In the genomic region with DNA sequence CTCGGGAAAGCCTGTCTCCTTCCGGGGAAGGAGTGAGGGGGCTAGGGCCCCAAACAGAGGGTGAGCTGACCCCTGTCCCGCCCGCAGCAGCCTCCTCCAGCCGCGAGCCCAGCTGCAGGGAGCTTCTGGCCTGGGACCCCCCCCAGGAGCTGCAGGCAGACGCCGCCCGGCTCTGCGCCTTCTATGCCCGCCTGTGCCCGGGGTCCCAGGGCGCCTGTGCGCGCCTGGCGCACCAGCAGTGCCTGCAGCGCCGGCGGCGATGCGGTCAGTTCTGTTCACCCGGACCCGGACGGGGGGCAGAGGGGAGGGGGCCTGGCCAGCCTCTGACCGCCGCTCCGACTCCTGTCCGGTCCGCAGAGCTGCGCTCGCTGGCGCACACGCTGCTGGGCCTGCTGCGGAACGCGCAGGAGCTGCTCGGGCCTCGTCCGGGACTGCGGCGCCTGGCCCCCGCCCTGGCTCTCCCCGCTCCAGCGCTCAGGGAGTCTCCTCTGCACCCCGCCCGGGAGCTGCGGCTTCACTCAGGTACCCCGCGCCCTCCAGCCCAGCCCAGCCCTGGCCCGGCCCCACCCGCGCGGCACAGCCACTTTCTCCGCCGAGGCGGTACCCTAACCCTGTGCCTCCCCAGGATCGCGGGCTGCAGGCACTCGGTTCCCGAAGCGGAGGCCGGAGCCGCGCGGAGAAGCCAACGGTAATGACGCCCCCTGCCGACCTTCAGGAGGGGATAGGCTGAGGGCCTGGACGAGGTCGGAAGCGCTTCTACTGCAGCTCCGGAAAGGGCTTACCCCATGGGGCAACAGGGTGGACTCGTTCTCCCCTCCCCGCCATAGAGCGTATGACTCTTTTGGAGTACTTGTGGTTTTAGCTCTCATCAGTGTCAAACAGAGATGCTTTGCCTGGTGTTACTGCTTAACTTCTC, we compare ENCODE assay signal across 1 cellular context.
TF ChIP-seq lines count a peak whose summit lies in the region.

No MANE protein-coding gene starts in this region.

TF ChIP-seq in HepG2, 621 proteins besides CTCF, POLR2A, EP300 and RAD21 (continued from another document and continues in another):
- TF ChIP-seq, protein P1, sequence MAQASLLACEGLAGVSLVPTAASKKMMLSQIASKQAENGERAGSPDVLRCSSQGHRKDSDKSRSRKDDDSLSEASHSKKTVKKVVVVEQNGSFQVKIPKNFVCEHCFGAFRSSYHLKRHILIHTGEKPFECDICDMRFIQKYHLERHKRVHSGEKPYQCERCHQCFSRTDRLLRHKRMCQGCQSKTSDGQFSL (CRISPR knock-in tag; IDR thresholded peaks at IDR 0.05), result no peak
- TF ChIP-seq, protein P2, sequence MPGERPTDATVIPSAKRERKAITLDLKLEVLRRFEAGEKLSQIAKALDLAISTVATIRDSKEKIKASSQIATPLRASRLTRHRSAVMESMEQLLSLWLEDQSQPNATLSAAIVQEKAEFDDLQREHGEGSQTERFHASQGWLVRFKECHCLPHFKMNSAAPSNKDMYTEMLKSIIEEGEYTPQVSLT (CRISPR knock-in tag; IDR thresholded peaks at IDR 0.05; ENCODE audit: borderline replicate concordance, low read depth), result no peak
- TF ChIP-seq ZNF382 (CRISPR knock-in tag; IDR thresholded peaks at IDR 0.05; ENCODE audit: borderline replicate concordance) (no peak), PHF5A (CRISPR knock-in tag; IDR thresholded peaks at IDR 0.05; ENCODE audit: low read depth, unreplicated experiment) (no peak), SNAI1 (CRISPR knock-in tag; IDR thresholded peaks at IDR 0.05; ENCODE audit: borderline replicate concordance) (no peak), ZNF549 (CRISPR knock-in tag; IDR thresholded peaks at IDR 0.05) (no peak), GMEB2 (CRISPR knock-in tag; IDR thresholded peaks at IDR 0.05; ENCODE audit: low read depth) (no peak), TEF (CRISPR knock-in tag; IDR thresholded peaks at IDR 0.05) (no peak), DDIT3 (CRISPR knock-in tag; IDR thresholded peaks at IDR 0.05) (no peak), HNRNPLL (IDR thresholded peaks at IDR 0.05; ENCODE audit: low read depth, low read length, poor library complexity, severe bottlenecking) (peak; percentile 58), GTF2F1 (IDR thresholded peaks at IDR 0.05; ENCODE audit: low read length) (no peak), ZSCAN9 (CRISPR knock-in tag; IDR thresholded peaks at IDR 0.05; ENCODE audit: borderline replicate concordance) (no peak), PAF1 (CRISPR knock-in tag; IDR thresholded peaks at IDR 0.05) (no peak), CCDC6 (CRISPR knock-in tag; IDR thresholded peaks at IDR 0.05) (peak; percentile 21; the same call in 1 of the 2 replicates), ZFX (CRISPR knock-in tag; IDR thresholded peaks at IDR 0.05; ENCODE audit: low read depth) (peak; percentile 85; the same call in 1 of the 2 replicates), NCOA2 (CRISPR knock-in tag; IDR thresholded peaks at IDR 0.05) (no peak), ZFYVE20 (CRISPR knock-in tag; IDR thresholded peaks at IDR 0.05; ENCODE audit: borderline replicate concordance, low read depth) (no peak), SP2 (CRISPR knock-in tag; IDR thresholded peaks at IDR 0.05) (no peak), GPN1 (CRISPR knock-in tag; IDR thresholded peaks at IDR 0.05; ENCODE audit: borderline replicate concordance) (no peak), ZNF558 (CRISPR knock-in tag; IDR thresholded peaks at IDR 0.05; ENCODE audit: borderline replicate concordance) (no peak), TCF7L2 (IDR thresholded peaks at IDR 0.05; ENCODE audit: low read depth, low read length) (no peak), JDP2 (CRISPR knock-in tag; IDR thresholded peaks at IDR 0.05; ENCODE audit: borderline replicate concordance) (no peak), ZNF709 (CRISPR knock-in tag; IDR thresholded peaks at IDR 0.05) (no peak), HNRNPUL1 (IDR thresholded peaks at IDR 0.05; ENCODE audit: low read depth, low read length) (no peak), ZNF7 (CRISPR knock-in tag; IDR thresholded peaks at IDR 0.05) (no peak), TEAD2 (CRISPR knock-in tag; IDR thresholded peaks at IDR 0.05) (no peak), ZNF784 (CRISPR knock-in tag; IDR thresholded peaks at IDR 0.05; ENCODE audit: borderline replicate concordance) (no peak), ZNF691 (CRISPR knock-in tag; IDR thresholded peaks at IDR 0.05; ENCODE audit: borderline replicate concordance, low read depth) (no peak), ZBTB7B (CRISPR knock-in tag; IDR thresholded peaks at IDR 0.05) (peak; percentile 57; the same call in 1 of the 2 replicates), ZNF616 (CRISPR knock-in tag; IDR thresholded peaks at IDR 0.05; ENCODE audit: low read depth) (no peak)
- TF ChIP-seq, protein P3, sequence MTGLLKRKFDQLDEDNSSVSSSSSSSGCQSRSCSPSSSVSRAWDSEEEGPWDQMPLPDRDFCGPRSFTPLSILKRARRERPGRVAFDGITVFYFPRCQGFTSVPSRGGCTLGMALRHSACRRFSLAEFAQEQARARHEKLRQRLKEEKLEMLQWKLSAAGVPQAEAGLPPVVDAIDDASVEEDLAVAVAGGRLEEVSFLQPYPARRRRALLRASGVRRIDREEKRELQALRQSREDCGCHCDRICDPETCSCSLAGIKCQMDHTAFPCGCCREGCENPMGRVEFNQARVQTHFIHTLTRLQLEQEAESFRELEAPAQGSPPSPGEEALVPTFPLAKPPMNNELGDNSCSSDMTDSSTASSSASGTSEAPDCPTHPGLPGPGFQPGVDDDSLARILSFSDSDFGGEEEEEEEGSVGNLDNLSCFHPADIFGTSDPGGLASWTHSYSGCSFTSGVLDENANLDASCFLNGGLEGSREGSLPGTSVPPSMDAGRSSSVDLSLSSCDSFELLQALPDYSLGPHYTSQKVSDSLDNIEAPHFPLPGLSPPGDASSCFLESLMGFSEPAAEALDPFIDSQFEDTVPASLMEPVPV (CRISPR knock-in tag; IDR thresholded peaks at IDR 0.05), result no peak
- TF ChIP-seq, protein P4, sequence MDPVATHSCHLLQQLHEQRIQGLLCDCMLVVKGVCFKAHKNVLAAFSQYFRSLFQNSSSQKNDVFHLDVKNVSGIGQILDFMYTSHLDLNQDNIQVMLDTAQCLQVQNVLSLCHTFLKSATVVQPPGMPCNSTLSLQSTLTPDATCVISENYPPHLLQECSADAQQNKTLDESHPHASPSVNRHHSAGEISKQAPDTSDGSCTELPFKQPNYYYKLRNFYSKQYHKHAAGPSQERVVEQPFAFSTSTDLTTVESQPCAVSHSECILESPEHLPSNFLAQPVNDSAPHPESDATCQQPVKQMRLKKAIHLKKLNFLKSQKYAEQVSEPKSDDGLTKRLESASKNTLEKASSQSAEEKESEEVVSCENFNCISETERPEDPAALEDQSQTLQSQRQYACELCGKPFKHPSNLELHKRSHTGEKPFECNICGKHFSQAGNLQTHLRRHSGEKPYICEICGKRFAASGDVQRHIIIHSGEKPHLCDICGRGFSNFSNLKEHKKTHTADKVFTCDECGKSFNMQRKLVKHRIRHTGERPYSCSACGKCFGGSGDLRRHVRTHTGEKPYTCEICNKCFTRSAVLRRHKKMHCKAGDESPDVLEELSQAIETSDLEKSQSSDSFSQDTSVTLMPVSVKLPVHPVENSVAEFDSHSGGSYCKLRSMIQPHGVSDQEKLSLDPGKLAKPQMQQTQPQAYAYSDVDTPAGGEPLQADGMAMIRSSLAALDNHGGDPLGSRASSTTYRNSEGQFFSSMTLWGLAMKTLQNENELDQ (CRISPR knock-in tag; IDR thresholded peaks at IDR 0.05; ENCODE audit: borderline replicate concordance), result no peak
- TF ChIP-seq, protein P5, sequence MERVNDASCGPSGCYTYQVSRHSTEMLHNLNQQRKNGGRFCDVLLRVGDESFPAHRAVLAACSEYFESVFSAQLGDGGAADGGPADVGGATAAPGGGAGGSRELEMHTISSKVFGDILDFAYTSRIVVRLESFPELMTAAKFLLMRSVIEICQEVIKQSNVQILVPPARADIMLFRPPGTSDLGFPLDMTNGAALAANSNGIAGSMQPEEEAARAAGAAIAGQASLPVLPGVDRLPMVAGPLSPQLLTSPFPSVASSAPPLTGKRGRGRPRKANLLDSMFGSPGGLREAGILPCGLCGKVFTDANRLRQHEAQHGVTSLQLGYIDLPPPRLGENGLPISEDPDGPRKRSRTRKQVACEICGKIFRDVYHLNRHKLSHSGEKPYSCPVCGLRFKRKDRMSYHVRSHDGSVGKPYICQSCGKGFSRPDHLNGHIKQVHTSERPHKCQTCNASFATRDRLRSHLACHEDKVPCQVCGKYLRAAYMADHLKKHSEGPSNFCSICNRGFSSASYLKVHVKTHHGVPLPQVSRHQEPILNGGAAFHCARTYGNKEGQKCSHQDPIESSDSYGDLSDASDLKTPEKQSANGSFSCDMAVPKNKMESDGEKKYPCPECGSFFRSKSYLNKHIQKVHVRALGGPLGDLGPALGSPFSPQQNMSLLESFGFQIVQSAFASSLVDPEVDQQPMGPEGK (CRISPR knock-in tag; IDR thresholded peaks at IDR 0.05), result peak; percentile 51; the same call in 1 of the 2 replicates
- TF ChIP-seq, protein P6, sequence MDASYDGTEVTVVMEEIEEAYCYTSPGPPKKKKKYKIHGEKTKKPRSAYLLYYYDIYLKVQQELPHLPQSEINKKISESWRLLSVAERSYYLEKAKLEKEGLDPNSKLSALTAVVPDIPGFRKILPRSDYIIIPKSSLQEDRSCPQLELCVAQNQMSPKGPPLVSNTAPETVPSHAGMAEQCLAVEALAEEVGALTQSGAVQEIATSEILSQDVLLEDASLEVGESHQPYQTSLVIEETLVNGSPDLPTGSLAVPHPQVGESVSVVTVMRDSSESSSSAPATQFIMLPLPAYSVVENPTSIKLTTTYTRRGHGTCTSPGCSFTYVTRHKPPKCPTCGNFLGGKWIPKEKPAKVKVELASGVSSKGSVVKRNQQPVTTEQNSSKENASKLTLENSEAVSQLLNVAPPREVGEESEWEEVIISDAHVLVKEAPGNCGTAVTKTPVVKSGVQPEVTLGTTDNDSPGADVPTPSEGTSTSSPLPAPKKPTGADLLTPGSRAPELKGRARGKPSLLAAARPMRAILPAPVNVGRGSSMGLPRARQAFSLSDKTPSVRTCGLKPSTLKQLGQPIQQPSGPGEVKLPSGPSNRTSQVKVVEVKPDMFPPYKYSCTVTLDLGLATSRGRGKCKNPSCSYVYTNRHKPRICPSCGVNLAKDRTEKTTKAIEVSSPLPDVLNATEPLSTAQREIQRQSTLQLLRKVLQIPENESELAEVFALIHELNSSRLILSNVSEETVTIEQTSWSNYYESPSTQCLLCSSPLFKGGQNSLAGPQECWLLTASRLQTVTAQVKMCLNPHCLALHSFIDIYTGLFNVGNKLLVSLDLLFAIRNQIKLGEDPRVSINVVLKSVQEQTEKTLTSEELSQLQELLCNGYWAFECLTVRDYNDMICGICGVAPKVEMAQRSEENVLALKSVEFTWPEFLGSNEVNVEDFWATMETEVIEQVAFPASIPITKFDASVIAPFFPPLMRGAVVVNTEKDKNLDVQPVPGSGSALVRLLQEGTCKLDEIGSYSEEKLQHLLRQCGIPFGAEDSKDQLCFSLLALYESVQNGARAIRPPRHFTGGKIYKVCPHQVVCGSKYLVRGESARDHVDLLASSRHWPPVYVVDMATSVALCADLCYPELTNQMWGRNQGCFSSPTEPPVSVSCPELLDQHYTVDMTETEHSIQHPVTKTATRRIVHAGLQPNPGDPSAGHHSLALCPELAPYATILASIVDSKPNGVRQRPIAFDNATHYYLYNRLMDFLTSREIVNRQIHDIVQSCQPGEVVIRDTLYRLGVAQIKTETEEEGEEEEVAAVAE (CRISPR knock-in tag; IDR thresholded peaks at IDR 0.05; ENCODE audit: borderline replicate concordance), result no peak
- TF ChIP-seq, protein P7, sequence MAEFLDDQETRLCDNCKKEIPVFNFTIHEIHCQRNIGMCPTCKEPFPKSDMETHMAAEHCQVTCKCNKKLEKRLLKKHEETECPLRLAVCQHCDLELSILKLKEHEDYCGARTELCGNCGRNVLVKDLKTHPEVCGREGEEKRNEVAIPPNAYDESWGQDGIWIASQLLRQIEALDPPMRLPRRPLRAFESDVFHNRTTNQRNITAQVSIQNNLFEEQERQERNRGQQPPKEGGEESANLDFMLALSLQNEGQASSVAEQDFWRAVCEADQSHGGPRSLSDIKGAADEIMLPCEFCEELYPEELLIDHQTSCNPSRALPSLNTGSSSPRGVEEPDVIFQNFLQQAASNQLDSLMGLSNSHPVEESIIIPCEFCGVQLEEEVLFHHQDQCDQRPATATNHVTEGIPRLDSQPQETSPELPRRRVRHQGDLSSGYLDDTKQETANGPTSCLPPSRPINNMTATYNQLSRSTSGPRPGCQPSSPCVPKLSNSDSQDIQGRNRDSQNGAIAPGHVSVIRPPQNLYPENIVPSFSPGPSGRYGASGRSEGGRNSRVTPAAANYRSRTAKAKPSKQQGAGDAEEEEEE (CRISPR knock-in tag; IDR thresholded peaks at IDR 0.05; ENCODE audit: borderline replicate concordance), result no peak
